In the genomic region with DNA sequence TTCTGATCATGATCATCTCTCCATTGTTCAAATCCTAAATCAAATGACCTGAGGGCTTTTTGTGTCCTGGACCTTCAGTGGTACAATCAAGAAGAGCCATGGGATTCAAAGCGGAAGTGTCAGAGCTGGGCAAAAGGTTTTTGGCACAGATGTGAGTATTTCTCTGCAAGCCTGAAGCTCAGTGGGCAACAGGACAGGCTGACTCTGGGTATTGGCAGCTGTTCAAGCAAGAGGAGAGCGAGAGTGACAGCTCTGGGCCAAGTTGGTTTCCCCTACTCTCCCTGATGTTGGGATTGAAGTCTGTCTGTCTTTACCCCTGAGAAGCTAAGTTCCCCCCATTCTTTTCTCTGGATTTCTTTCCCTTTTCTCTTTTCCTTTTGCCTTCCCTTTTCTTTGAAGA, we compare ENCODE assay signal across 18 cellular contexts. TPM values are rescaled to one million over a fixed set of nuclear protein-coding genes. Genes with fewer than 3 reads are reported as not detected.
DNase-seq lines count a peak whose midpoint lies in the region; ATAC-seq and TF ChIP-seq lines count a peak whose summit lies in the region.
"Had no signal": no experiment of that assay in that cellular context is flagged by ENCODE, and none has a peak within 500 bp of the region (broad histone marks: within the 10 kb centered on the region; RNA-seq: fewer than 3 reads in every experiment).

No MANE protein-coding gene starts in this region.

- H3K27ac ChIP-seq in ACC112 (ENCODE audit: low read depth, low read length) = no peak overlapping the region
- H3K27ac ChIP-seq: KMS-11, PC-9 had no signal

- DNase-seq in MG63 (peak; percentile 8), astrocyte of the hippocampus (ENCODE audit: low read depth, low spot score) (peak; percentile 44), H4 (ENCODE audit: low spot score) (no peak), type B pancreatic cell (ENCODE audit: extremely low spot score, unreplicated experiment) (no peak), NOMO-1 (lab: John Stamatoyannopoulos, UW; ENCODE audit: unreplicated experiment in 2 of 2) (no peak)
- DNase-seq: activated CD8-positive, alpha-beta T cell treated with anti-CD3 and anti-CD28 coated beads for 36 hours; activated naive CD8-positive, alpha-beta T cell treated with anti-CD3 and anti-CD28 coated beads, Interleukin-2, amount 10 ng/mL, durations not matched to agents 7 days and 5 days; effector memory CD8-positive, alpha-beta T cell; left cardiac atrium; NCI-H1417 treated with DMSO at 0.1 percent for 48 hours; NCI-H226; PC-9 had no signal

- H3K27ac Mint-ChIP-seq in nephron = peak overlapping the region in 2 of 3 experiments; percentile 26 to 68
- H3K27ac Mint-ChIP-seq in type B pancreatic cell = no peak overlapping the region
- H3K27ac Mint-ChIP-seq: activated CD8-positive, alpha-beta T cell treated with anti-CD3 and anti-CD28 coated beads for 36 hours; activated naive CD8-positive, alpha-beta T cell treated with anti-CD3 and anti-CD28 coated beads, Interleukin-2, amount 10 ng/mL, durations not matched to agents 7 days and 5 days; activated T-helper 1 cell treated with anti-CD3 and anti-CD28 coated beads, Interleukin-12 subunit alpha, Interleukin-12 subunit beta, Interleukin-2, Interleukin-4 antibody, amounts not matched to agents 30 ng/mL and 10 ng/mL and 1 ng/mL, durations not matched to agents 14 hours and 24 hours and 36 hours; effector memory CD8-positive, alpha-beta T cell; stimulated activated naive CD8-positive, alpha-beta T cell treated with anti-CD3 and anti-CD28 coated beads, Interleukin-15, Interleukin-2, amounts not matched to agents 100 ng/mL and 50 ng/mL, for 24 hours had no signal

- H3K36me3 ChIP-seq in ACC112 (ENCODE audit: insufficient read depth, low read length) = no peaks in the 10 kb centered on the region
- H3K36me3 ChIP-seq in MG63 = no peaks in the 10 kb centered on the region

- H2AFZ ChIP-seq in ACC112 (ENCODE audit: low read length, unreplicated experiment) = peak overlapping the region; percentile 7
- H2AFZ ChIP-seq: PC-9 had no signal

- H3K4me3 Mint-ChIP-seq in nephron (no peak overlapping the region), type B pancreatic cell (no peak overlapping the region)
- H3K4me3 Mint-ChIP-seq: activated CD8-positive, alpha-beta T cell treated with anti-CD3 and anti-CD28 coated beads for 36 hours; activated naive CD8-positive, alpha-beta T cell treated with anti-CD3 and anti-CD28 coated beads, Interleukin-2, amount 10 ng/mL, durations not matched to agents 7 days and 5 days; activated T-helper 1 cell treated with anti-CD3 and anti-CD28 coated beads, Interleukin-12 subunit alpha, Interleukin-12 subunit beta, Interleukin-2, Interleukin-4 antibody, amounts not matched to agents 30 ng/mL and 10 ng/mL and 1 ng/mL, durations not matched to agents 14 hours and 24 hours and 36 hours; effector memory CD8-positive, alpha-beta T cell; stimulated activated naive CD8-positive, alpha-beta T cell treated with anti-CD3 and anti-CD28 coated beads, Interleukin-15, Interleukin-2, amounts not matched to agents 100 ng/mL and 50 ng/mL, for 24 hours had no signal

- H3K9me3 ChIP-seq in MG63 = no peaks in the 10 kb centered on the region

- H3K4me1 ChIP-seq in ACC112 (ENCODE audit: control insufficient read depth, insufficient read depth, low read length, unreplicated experiment) = peaks cover 15% of the 10 kb centered on the region

- H3K79me2 ChIP-seq in ACC112 (ENCODE audit: control insufficient read depth, insufficient read depth, low read length, unreplicated experiment) = no peaks in the 10 kb centered on the region

- H3K9me3 Mint-ChIP-seq in nephron (no peaks in the 10 kb centered on the region), type B pancreatic cell (no peaks in the 10 kb centered on the region)
- H3K9me3 Mint-ChIP-seq: activated CD8-positive, alpha-beta T cell treated with anti-CD3 and anti-CD28 coated beads for 36 hours; activated naive CD8-positive, alpha-beta T cell treated with anti-CD3 and anti-CD28 coated beads, Interleukin-2, amount 10 ng/mL, durations not matched to agents 7 days and 5 days; activated T-helper 1 cell treated with anti-CD3 and anti-CD28 coated beads, Interleukin-12 subunit alpha, Interleukin-12 subunit beta, Interleukin-2, Interleukin-4 antibody, amounts not matched to agents 30 ng/mL and 10 ng/mL and 1 ng/mL, durations not matched to agents 14 hours and 24 hours and 36 hours; effector memory CD8-positive, alpha-beta T cell; stimulated activated naive CD8-positive, alpha-beta T cell treated with anti-CD3 and anti-CD28 coated beads, Interleukin-15, Interleukin-2, amounts not matched to agents 100 ng/mL and 50 ng/mL, for 24 hours had no signal

- no peak for TF ChIP-seq CTCF in nephron (IDR thresholded peaks at IDR 0.05; ENCODE audit: unreplicated experiment in 3 of 3)
- no peak for TF ChIP-seq CTCF in type B pancreatic cell (conservative IDR thresholded peaks at IDR 0.05)

- H3K27me3 Mint-ChIP-seq in nephron (ENCODE audit: low read depth) = peaks cover 3% of the 10 kb centered on the region
- H3K27me3 Mint-ChIP-seq in type B pancreatic cell = no peaks in the 10 kb centered on the region
- H3K27me3 Mint-ChIP-seq: activated naive CD8-positive, alpha-beta T cell treated with anti-CD3 and anti-CD28 coated beads, Interleukin-2, amount 10 ng/mL, durations not matched to agents 7 days and 5 days; stimulated activated naive CD8-positive, alpha-beta T cell treated with anti-CD3 and anti-CD28 coated beads, Interleukin-15, Interleukin-2, amounts not matched to agents 100 ng/mL and 50 ng/mL, for 24 hours had no signal

- no peaks in the 10 kb centered on the region for H3K27me3 ChIP-seq in ACC112 (ENCODE audit: insufficient read depth, low read length)
- H3K27me3 ChIP-seq in MG63 = no peaks in the 10 kb centered on the region

- H3K4me1 Mint-ChIP-seq in nephron (peaks cover 4% of the 10 kb centered on the region), type B pancreatic cell (ENCODE audit: unreplicated experiment) (no peaks in the 10 kb centered on the region)
- H3K4me1 Mint-ChIP-seq: activated naive CD8-positive, alpha-beta T cell treated with anti-CD3 and anti-CD28 coated beads, Interleukin-2, amount 10 ng/mL, durations not matched to agents 7 days and 5 days had no signal

- H3K36me3 Mint-ChIP-seq in nephron (ENCODE audit: low read depth) (no peaks in the 10 kb centered on the region), type B pancreatic cell (no peaks in the 10 kb centered on the region)
- H3K36me3 Mint-ChIP-seq: activated naive CD8-positive, alpha-beta T cell treated with anti-CD3 and anti-CD28 coated beads, Interleukin-2, amount 10 ng/mL, durations not matched to agents 7 days and 5 days had no signal

- H3K4me3 ChIP-seq in ACC112 (ENCODE audit: low read depth, low read length) (no peak overlapping the region), MG63 (no peak overlapping the region)
- H3K4me3 ChIP-seq: PC-9 had no signal

- ATAC-seq in HG03571 (IDR thresholded peaks at IDR 0.05; ENCODE audit: unreplicated experiment) = no peak
- ATAC-seq: activated CD8-positive, alpha-beta T cell treated with anti-CD3 and anti-CD28 coated beads for 36 hours; effector memory CD8-positive, alpha-beta T cell had no signal

RNA-seq across cellular contexts. Expression of a gene that starts 33.3 kb away (rescaled TPM):
- 3.7 and 6.2 TPM in 2 replicates for total RNA-seq in MG63 (2014; rRNA removed; shearing (Covaris generic); ENCODE audit: low replicate concordance)
- 25.1 and 25.8 TPM in 2 replicates for total RNA-seq in H4 (2014; rRNA removed; shearing (Covaris generic))
- 6.2 and 6.9 TPM in 2 replicates for total RNA-seq in type B pancreatic cell (ENCODE audit: low replicate concordance)

Comparison
In these comparisons a context has a peak if more than half of its experiments do, and no peak if none do; other contexts are left out.
1. DNase-seq: peak in MG63 (single experiment) and astrocyte of the hippocampus (single experiment); none in H4 (single experiment), type B pancreatic cell (single experiment) and NOMO-1 (0 of 2).